In the genomic region with DNA sequence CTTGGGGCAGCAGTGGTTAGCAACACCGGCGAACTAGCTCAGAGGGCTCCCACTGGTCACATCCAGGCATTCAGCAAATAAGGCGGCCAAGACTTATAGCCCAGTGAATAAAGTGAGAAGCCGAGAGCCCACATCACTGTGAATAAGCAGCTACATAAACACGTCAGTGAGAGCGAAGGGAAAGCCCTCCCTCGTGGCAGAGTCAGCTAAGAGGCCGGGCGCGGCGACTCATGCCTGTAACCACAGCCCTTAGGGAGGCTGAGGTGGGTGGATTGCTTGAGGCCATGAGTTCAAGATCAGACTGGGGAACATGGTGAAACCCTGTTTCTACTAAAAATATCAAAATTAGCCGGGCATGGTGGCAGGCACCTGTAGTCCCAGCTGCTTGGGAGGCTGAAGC, we compare ENCODE assay signal across 12 cellular contexts. TPM values are rescaled to one million over a fixed set of nuclear protein-coding genes. Genes with fewer than 3 reads are reported as not detected.
DNase-seq lines count a peak whose midpoint lies in the region; ATAC-seq and TF ChIP-seq lines count a peak whose summit lies in the region.
"Had no signal": no experiment of that assay in that cellular context is flagged by ENCODE, and none has a peak within 500 bp of the region (broad histone marks: within the 10 kb centered on the region; RNA-seq: fewer than 3 reads in every experiment).

No MANE protein-coding gene starts in this region.

- H3K79me2 ChIP-seq in smooth muscle cell (ENCODE audit: low read depth), result no peaks in the 10 kb centered on the region

- no peak overlapping the region for H3K4me2 ChIP-seq in smooth muscle cell

- peak in 3 of 7 experiments; percentile 27 to 48 (median 41) for DNase-seq in CD8-positive, alpha-beta T cell
- DNase-seq in T-helper 2 cell treated with Interferon-gamma antibody and Interleukin-4, amounts not matched to agents 5 μg/mL and 100 μg/mL, for 36 hours (ENCODE audit: low spot score), result peak; percentile 62
- DNase-seq in activated naive CD8-positive, alpha-beta T cell treated with anti-CD3 and anti-CD28 coated beads for 36 hours, result peak; percentile 48
- DNase-seq in stimulated activated CD4-positive, alpha-beta T cell treated with anti-CD3 and anti-CD28 coated beads, Interleukin-12 subunit alpha, Interleukin-12 subunit beta, amount 100 ng/mL, for 24 hours (ENCODE audit: low read depth in 2 of 2), result peak; percentile 49 to 56
- DNase-seq in NCI-H2107 treated with DMSO at 0.1 percent for 48 hours (lab: John Stamatoyannopoulos, UW; ENCODE audit: unreplicated experiment) (no peak), Ammon's horn (ENCODE audit: low spot score) (no peak), smooth muscle cell (lab: John Stamatoyannopoulos, UW; ENCODE audit: unreplicated experiment) (no peak)
- DNase-seq: Calu3, NCI-H446 treated with DMSO at 0.1 percent for 48 hours, stomach had no signal

- no peaks in the 10 kb centered on the region for H3K9me3 Mint-ChIP-seq in CD8-positive, alpha-beta T cell
- H3K9me3 Mint-ChIP-seq in T-helper 2 cell treated with Interferon-gamma antibody and Interleukin-4, amounts not matched to agents 5 μg/mL and 100 μg/mL, for 36 hours, result no peaks in the 10 kb centered on the region
- no peaks in the 10 kb centered on the region for H3K9me3 Mint-ChIP-seq in activated naive CD8-positive, alpha-beta T cell treated with anti-CD3 and anti-CD28 coated beads for 36 hours

- H4K20me1 ChIP-seq in smooth muscle cell (ENCODE audit: low read depth), result peaks cover 42% of the 10 kb centered on the region

- H3K4me1 ChIP-seq in CD8-positive, alpha-beta T cell (ENCODE audit: insufficient read depth, low read length), result peaks cover 30% of the 10 kb centered on the region
- H3K4me1 ChIP-seq in smooth muscle cell (ENCODE audit: low read depth), result no peaks in the 10 kb centered on the region

- no peak for ATAC-seq in CD8-positive, alpha-beta T cell
- no peak for ATAC-seq in GM19324 (IDR thresholded peaks at IDR 0.05; ENCODE audit: low FRiP score, unreplicated experiment)

- H3K27ac Mint-ChIP-seq in CD8-positive, alpha-beta T cell, result peak overlapping the region; percentile 45
- H3K27ac Mint-ChIP-seq in T-helper 2 cell treated with Interferon-gamma antibody and Interleukin-4, amounts not matched to agents 5 μg/mL and 100 μg/mL, for 36 hours, result peak overlapping the region; percentile 11
- peak overlapping the region; percentile 38 for H3K27ac Mint-ChIP-seq in activated naive CD8-positive, alpha-beta T cell treated with anti-CD3 and anti-CD28 coated beads for 36 hours

- no peak overlapping the region for H3K4me3 ChIP-seq in CD8-positive, alpha-beta T cell (ENCODE audit: low read depth, low read length)
- no peak overlapping the region for H3K4me3 ChIP-seq in smooth muscle cell
- H3K4me3 ChIP-seq: stomach had no signal

- no peaks in the 10 kb centered on the region for H3K27me3 ChIP-seq in CD8-positive, alpha-beta T cell (ENCODE audit: insufficient read depth, low read length)
- H3K27me3 ChIP-seq in smooth muscle cell (ENCODE audit: low read depth), result no peaks in the 10 kb centered on the region
- H3K27me3 ChIP-seq: stomach had no signal

- intact Hi-C loops in CD8-positive, alpha-beta T cell (cut with DNase I, micrococcal nuclease), result loop anchor here (2.0 to 10.0 kb wide), 2 partner anchors 23 to 385 kb away; partner anchors contain the start of gene FARP2 (in 2 of the 2)

- CTCF ChIA-PET in CD8-positive, alpha-beta T cell (lab: Charles Lee), result interaction anchor here (0.8 to 1.9 kb wide), 4 partner anchors 8 to 131 kb away, joined by 3 to 4 read pairs (median 3); partner anchors contain the start of gene ING5

- peaks cover 33% of the 10 kb centered on the region for H3K4me1 Mint-ChIP-seq in CD8-positive, alpha-beta T cell (ENCODE audit: low read depth)
- H3K4me1 Mint-ChIP-seq in T-helper 2 cell treated with Interferon-gamma antibody and Interleukin-4, amounts not matched to agents 5 μg/mL and 100 μg/mL, for 36 hours (ENCODE audit: low read depth), result peaks cover 18% of the 10 kb centered on the region
- peaks cover 32% of the 10 kb centered on the region for H3K4me1 Mint-ChIP-seq in activated naive CD8-positive, alpha-beta T cell treated with anti-CD3 and anti-CD28 coated beads for 36 hours

- no peaks in the 10 kb centered on the region for H3K27me3 Mint-ChIP-seq in CD8-positive, alpha-beta T cell (ENCODE audit: low read depth)
- no peaks in the 10 kb centered on the region for H3K27me3 Mint-ChIP-seq in T-helper 2 cell treated with Interferon-gamma antibody and Interleukin-4, amounts not matched to agents 5 μg/mL and 100 μg/mL, for 36 hours (ENCODE audit: low read depth)
- no peaks in the 10 kb centered on the region for H3K27me3 Mint-ChIP-seq in activated naive CD8-positive, alpha-beta T cell treated with anti-CD3 and anti-CD28 coated beads for 36 hours

- no peaks in the 10 kb centered on the region for H3F3A ChIP-seq in smooth muscle cell (ENCODE audit: low read depth)

- no peak overlapping the region for H2AFZ ChIP-seq in smooth muscle cell (ENCODE audit: low read depth)

- H3K9ac ChIP-seq in smooth muscle cell (ENCODE audit: low read depth), result no peak overlapping the region

- H3K27ac ChIP-seq in CD8-positive, alpha-beta T cell (ENCODE audit: low read depth, low read length), result no peak overlapping the region
- H3K27ac ChIP-seq in smooth muscle cell (ENCODE audit: low read depth), result no peak overlapping the region
- H3K27ac ChIP-seq: stomach had no signal

- POLR2A ChIA-PET in CD8-positive, alpha-beta T cell (lab: Charles Lee), result interaction anchor here (1.5 kb wide), 1 partner anchor 23 kb away, joined by 6 read pairs; no protein-coding TSS in a partner anchor

- peaks cover 8% of the 10 kb centered on the region for H3K36me3 ChIP-seq in CD8-positive, alpha-beta T cell (ENCODE audit: insufficient read depth, low read length)
- H3K36me3 ChIP-seq in smooth muscle cell (ENCODE audit: low read depth), result no peaks in the 10 kb centered on the region

- H3K4me3 Mint-ChIP-seq in CD8-positive, alpha-beta T cell, result peak overlapping the region; percentile 12
- peak overlapping the region; percentile 34 for H3K4me3 Mint-ChIP-seq in T-helper 2 cell treated with Interferon-gamma antibody and Interleukin-4, amounts not matched to agents 5 μg/mL and 100 μg/mL, for 36 hours
- no peak overlapping the region for H3K4me3 Mint-ChIP-seq in activated naive CD8-positive, alpha-beta T cell treated with anti-CD3 and anti-CD28 coated beads for 36 hours

- 80% methylated on average over 12 of the region's 12 CpGs for WGBS in smooth muscle cell (ENCODE audit: low lambda C conversion rate)

- TF ChIP-seq CTCF in CD8-positive, alpha-beta T cell (IDR thresholded peaks at IDR 0.05), result no peak
- TF ChIP-seq CTCF in smooth muscle cell (IDR thresholded peaks at IDR 0.05; ENCODE audit: borderline replicate concordance, insufficient read depth, poor library complexity, severe bottlenecking), result no peak

- no peaks in the 10 kb centered on the region for H3K9me3 ChIP-seq in CD8-positive, alpha-beta T cell (ENCODE audit: low read length)
- no peaks in the 10 kb centered on the region for H3K9me3 ChIP-seq in smooth muscle cell (replicated peaks; ENCODE audit: low read depth)
- H3K9me3 ChIP-seq: stomach had no signal

- peaks cover 16% of the 10 kb centered on the region for H3K36me3 Mint-ChIP-seq in CD8-positive, alpha-beta T cell
- H3K36me3 Mint-ChIP-seq in T-helper 2 cell treated with Interferon-gamma antibody and Interleukin-4, amounts not matched to agents 5 μg/mL and 100 μg/mL, for 36 hours (ENCODE audit: low read depth), result peaks cover 3% of the 10 kb centered on the region
- H3K36me3 Mint-ChIP-seq in activated naive CD8-positive, alpha-beta T cell treated with anti-CD3 and anti-CD28 coated beads for 36 hours, result peaks cover 30% of the 10 kb centered on the region

RNA-seq across cellular contexts. Expression of gene D2HGDH, which starts 5.2 kb away (rescaled TPM):
- 10 to 100 TPM; 41.6 to 46.4 TPM for total RNA-seq in CD8-positive, alpha-beta T cell
- 10 to 100 TPM; 26.9 to 29.3 TPM for total RNA-seq in activated naive CD8-positive, alpha-beta T cell treated with anti-CD3 and anti-CD28 coated beads for 36 hours
- 3.7 and 7.0 TPM in 2 replicates for total RNA-seq in smooth muscle cell
- polyA plus RNA-seq in smooth muscle cell, result 18.7 and 20.7 TPM in 2 replicates

RNA-seq across cellular contexts. Expression of gene GAL3ST2, which starts 37.0 kb away (rescaled TPM):
- 1 to 10 TPM in 1 of 2 experiments, under 1 TPM in 1; 0.81 to 1.1 TPM for total RNA-seq in CD8-positive, alpha-beta T cell
- under 1 TPM in 1 of 2 experiments, not detected in 1; 0.31 TPM for total RNA-seq in activated naive CD8-positive, alpha-beta T cell treated with anti-CD3 and anti-CD28 coated beads for 36 hours
- total RNA-seq in smooth muscle cell, result not detected in 2 replicates
- 0.34 TPM in 2 replicates for polyA plus RNA-seq in smooth muscle cell
- total RNA-seq: Calu3, epithelial cell of proximal tubule had no signal
- polyA plus RNA-seq: stomach had no signal

RNA-seq across cellular contexts. Expression of gene ING5, which starts 37.8 kb away (rescaled TPM):
- total RNA-seq in CD8-positive, alpha-beta T cell, result 10 to 100 TPM; 32.5 to 34.9 TPM
- 10 to 100 TPM; 37.1 to 45.5 TPM for total RNA-seq in activated naive CD8-positive, alpha-beta T cell treated with anti-CD3 and anti-CD28 coated beads for 36 hours
- 6.7 and 35.0 TPM in 2 replicates for total RNA-seq in smooth muscle cell
- polyA plus RNA-seq in smooth muscle cell, result 10.6 and 15.2 TPM in 2 replicates

RNA-seq across cellular contexts. Expression of gene DTYMK, which starts 53.0 kb away (rescaled TPM):
- 1 to 10 TPM; 3.7 to 6.0 TPM for total RNA-seq in CD8-positive, alpha-beta T cell
- total RNA-seq in activated naive CD8-positive, alpha-beta T cell treated with anti-CD3 and anti-CD28 coated beads for 36 hours, result 100 to 1,000 TPM; 116 to 121 TPM
- 22.2 TPM in 2 replicates for total RNA-seq in smooth muscle cell
- polyA plus RNA-seq in smooth muscle cell, result 58.9 and 65.8 TPM in 2 replicates

Comparison
In these comparisons a context has a peak if more than half of its experiments do, and no peak if none do; other contexts are left out.
1. DNase-seq: peak in T-helper 2 cell treated with Interferon-gamma antibody and Interleukin-4, amounts not matched to agents 5 μg/mL and 100 μg/mL, for 36 hours (single experiment), activated naive CD8-positive, alpha-beta T cell treated with anti-CD3 and anti-CD28 coated beads for 36 hours (single experiment) and stimulated activated CD4-positive, alpha-beta T cell treated with anti-CD3 and anti-CD28 coated beads, Interleukin-12 subunit alpha, Interleukin-12 subunit beta, amount 100 ng/mL, for 24 hours (2 of 2); none in NCI-H2107 treated with DMSO at 0.1 percent for 48 hours (single experiment), Ammon's horn (single experiment) and smooth muscle cell (single experiment).
2. Peak in every context shown above with its lines, with median percentiles within 50 percentile points of each other: H3K27ac Mint-ChIP-seq.